Comparison of ENCODE assay signal across 18 cellular contexts in genomic region chr15:43346305-43346704, GRCh38. TPM values are rescaled to one million over a fixed set of nuclear protein-coding genes. Genes with fewer than 3 reads are reported as not detected.
DNase-seq lines count a peak whose midpoint lies in the region; ATAC-seq, FAIRE-seq and TF ChIP-seq lines count a peak whose summit lies in the region.
"Had no signal": no experiment of that assay in that cellular context is flagged by ENCODE, and none has a peak within 500 bp of the region (broad histone marks: within the 10 kb centered on the region; RNA-seq: fewer than 3 reads in every experiment).

No MANE protein-coding gene starts in this region.

- no peaks in the 10 kb centered on the region for H3K79me2 ChIP-seq in K562 (ENCODE audit: control insufficient read depth, insufficient read depth, low read length)

- DNase-seq in BE2C (no peak), D721Med (ENCODE audit: insufficient read length, low spot score) (no peak), M059J (ENCODE audit: low read depth) (peak; percentile 24), K562 (ENCODE audit: extremely low read depth in 1 of 4, low spot score in 3 of 4) (peak in 1 of 4 experiments; percentile 29), amniotic stem cell (lab: John Stamatoyannopoulos, UW) (no peak), globus pallidus (ENCODE audit: low spot score) (no peak), NCI-H2171 treated with DMSO at 0.1 percent for 48 hours (lab: John Stamatoyannopoulos, UW) (no peak)
- DNase-seq: activated naive CD8-positive, alpha-beta T cell treated with anti-CD3 and anti-CD28 coated beads, Interleukin-2, amount 10 ng/mL, durations not matched to agents 7 days and 5 days; activated T-cell treated with anti-CD3 and anti-CD28 coated beads, Interleukin-2, amount 50 U/mL, for 24 hours; C1 segment of cervical spinal cord; effector memory CD4-positive, alpha-beta T cell; HCEC 1CT; IMR-90; left colon; NCI-H446; small intestine; tibial artery had no signal

- H2AFZ ChIP-seq in K562 (ENCODE audit: low read depth, low read length): no peak overlapping the region

- no peak for TF ChIP-seq POLR2A in K562 (conservative IDR thresholded peaks at IDR 0.05)

- FAIRE-seq in D721Med (lab: Jason Lieb, UNC) (no peak), K562 (lab: Jason Lieb, UNC) (no peak)
- FAIRE-seq: small intestine had no signal

- H3K4me3 ChIP-seq in BE2C (ENCODE audit: low read depth, low read length): no peak overlapping the region
- no peak overlapping the region for H3K4me3 ChIP-seq in K562
- H3K4me3 ChIP-seq: tibial artery had no signal

- TF ChIP-seq EP300 in K562 (IDR thresholded peaks at IDR 0.05; ENCODE audit: low read length): no peak

- H3K4me2 ChIP-seq in K562 (ENCODE audit: insufficient read depth, low read length): no peak overlapping the region

- BruUV-seq in K562 (replicated peaks; lab: Mats Ljungman, UMichigan): no TSS peak

- TF ChIP-seq CTCF in BE2C (IDR thresholded peaks at IDR 0.05; ENCODE audit: low read depth, low read length) (0 out of 2 replicates have a peak, but pooled peaks have one; percentile 17), D721Med (IDR thresholded peaks at IDR 0.05; ENCODE audit: insufficient read depth, missing control alignments) (peak; percentile 1), K562 (IDR thresholded peaks at IDR 0.05 in 2 of 3, conservative IDR thresholded peaks at IDR 0.05 in 1 of 3; ENCODE audit: insufficient read depth in 2 of 3, low read depth in 1 of 3, low read length in 3 of 3) (peak; percentile 44 to 79 (median 75))

- WGBS in K562 (ENCODE audit: insufficient coverage, low coverage, missing lambda C conversion rate): 76% methylated on average over 2 of the region's 2 CpGs

- in situ Hi-C loops in K562 (cut with MboI): no loop called here

- no peaks in the 10 kb centered on the region for H3K9me1 ChIP-seq in K562 (ENCODE audit: control insufficient read depth, insufficient read depth, low read length)

- intact Hi-C loops in K562 (cut with micrococcal nuclease): no loop called here

- CTCF ChIA-PET in K562 (lab: Yijun Ruan, JAX; ENCODE audit: low intra/inter-chr PET ratio): interaction anchor here (0.6 to 1.8 kb wide), 2 partner anchors 29 to 423 kb away, joined by 3 to 10 read pairs; no protein-coding TSS in a partner anchor

- peak; percentile 28 to 57 for TF ChIP-seq RAD21 in K562 (CRISPR knock-in tag; conservative IDR thresholded peaks at IDR 0.05 in 1 of 2, IDR thresholded peaks at IDR 0.05 in 1 of 2)

- POLR2A ChIA-PET in K562 (lab: Yijun Ruan, JAX): interaction anchor here (1.1 to 1.4 kb wide), 2 partner anchors 9 kb away, joined by 3 to 4 read pairs; no protein-coding TSS in a partner anchor

- H4K20me1 ChIP-seq in K562 (replicated peaks; ENCODE audit: control insufficient read depth, insufficient read depth, low read length): no peaks in the 10 kb centered on the region

- H3K9me3 ChIP-seq in BE2C (no peaks in the 10 kb centered on the region), K562 (replicated peaks; ENCODE audit: control insufficient read depth, insufficient read depth, low read depth, low read length) (no peaks in the 10 kb centered on the region)
- H3K9me3 ChIP-seq: tibial artery had no signal

- ATAC-seq in K562 (peak; percentile 60; the same call in 2 of the 3 replicates), GM21825 (IDR thresholded peaks at IDR 0.05; ENCODE audit: unreplicated experiment) (no peak)
- ATAC-seq: left colon had no signal

- H3K27me3 ChIP-seq in BE2C (no peaks in the 10 kb centered on the region), K562 (ENCODE audit: control insufficient read depth in 2 of 2, insufficient read depth in 2 of 2, low read length in 2 of 2) (no peaks in the 10 kb centered on the region)
- H3K27me3 ChIP-seq: tibial artery had no signal

- no peak overlapping the region for H3K9ac ChIP-seq in K562 (ENCODE audit: insufficient read depth in 1 of 2, low read depth in 2 of 2, low read length in 2 of 2)

- H3K36me3 ChIP-seq in BE2C (peaks cover 4% of the 10 kb centered on the region), K562 (ENCODE audit: control insufficient read depth, insufficient read depth, low read length) (peaks cover 73% of the 10 kb centered on the region)

- H3K4me1 ChIP-seq in BE2C (no peaks in the 10 kb centered on the region), K562 (replicated peaks in 1 of 2; ENCODE audit: control insufficient read depth in 2 of 2, insufficient read depth in 2 of 2, low read length in 2 of 2) (no peaks in the 10 kb centered on the region)
- H3K4me1 ChIP-seq: tibial artery had no signal

- no peak overlapping the region for H3K27ac ChIP-seq in K562 (ENCODE audit: extremely low read depth, low read depth, low read length)
- H3K27ac ChIP-seq: tibial artery had no signal

RNA-seq across cellular contexts. Expression of gene LCMT2, which starts 15.9 kb away (rescaled TPM):
- 43.4 TPM for polyA plus RNA-seq in BE2C (2012; ENCODE audit: insufficient read depth, insufficient read length, low read depth)
- 4.7 and 8.8 TPM in 2 replicates for total RNA-seq in M059J (2014; rRNA removed; shearing (Covaris generic))
- total RNA-seq in K562 (2011; cell fraction: chromatin; rRNA removed; ENCODE audit: low replicate concordance): 25.3 and 38.0 TPM in 2 replicates
- total RNA-seq in K562 (2011; cell fraction: nucleolus; rRNA removed): 27.9 and 30.5 TPM in 2 replicates
- 25.0 and 31.9 TPM in 2 replicates for total RNA-seq in K562 (2011; cell fraction: nucleoplasm; rRNA removed)
- 7.8 and 11.8 TPM in 2 replicates for total RNA-seq in K562 (2014; rRNA removed)
- 16.5 and 18.6 TPM in 2 replicates for total RNA-seq in K562 (2014; rRNA removed; fragmentation: Illumina TruSeq; extraction: Trizol)
- 19.6 and 21.8 TPM in 2 replicates for total RNA-seq in K562 (2015; rRNA removed; fragmentation: Illumina TruSeq; extraction: Trizol)
- 15.2 and 16.0 TPM in 2 replicates for total RNA-seq in K562 (2021)
- 14.9 and 22.3 TPM in 2 replicates for polyA plus RNA-seq in K562 (2011; rRNA removed)
- polyA plus RNA-seq in K562 (2011; cell fraction: cytosol; rRNA removed): 10.0 and 10.4 TPM in 2 replicates
- 10.6 and 12.0 TPM in 2 replicates for polyA plus RNA-seq in K562 (2011; cell fraction: nucleus; rRNA removed)
- polyA plus RNA-seq in K562 (2012): 8.2 and 11.1 TPM in 2 replicates
- polyA plus RNA-seq in K562 (2014; fragmentation: Illumina TruSeq; extraction: Trizol): 15.3 and 18.2 TPM in 2 replicates
- 1 to 10 TPM; 2.5 to 2.9 TPM for polyA plus RNA-seq in K562 (2014; fragmentation: Nextera tagmentation; extraction: Ambion mirVana)
- 12.7 and 14.2 TPM in 2 replicates for polyA plus RNA-seq in K562 (2014; rRNA removed)
- polyA minus RNA-seq in K562 (2011; rRNA and poly(A)+ RNA removed): 36.0 and 43.0 TPM in 2 replicates
- polyA minus RNA-seq in K562 (2011; cell fraction: cytosol; rRNA and poly(A)+ RNA removed): 8.3 and 13.5 TPM in 2 replicates
- 18.3 and 36.4 TPM in 2 replicates for polyA minus RNA-seq in K562 (2011; cell fraction: nucleus; rRNA and poly(A)+ RNA removed)

RNA-seq across cellular contexts. Expression of gene ZSCAN29, which starts 24.5 kb away (rescaled TPM):
- 17.1 TPM for polyA plus RNA-seq in BE2C (2012; ENCODE audit: insufficient read depth, insufficient read length, low read depth)
- total RNA-seq in M059J (2014; rRNA removed; shearing (Covaris generic)): 19.2 and 28.1 TPM in 2 replicates
- total RNA-seq in K562 (2011; cell fraction: chromatin; rRNA removed; ENCODE audit: low replicate concordance): 25.5 and 29.4 TPM in 2 replicates
- total RNA-seq in K562 (2011; cell fraction: nucleolus; rRNA removed): 16.5 and 18.6 TPM in 2 replicates
- 21.4 and 23.8 TPM in 2 replicates for total RNA-seq in K562 (2011; cell fraction: nucleoplasm; rRNA removed)
- total RNA-seq in K562 (2014; rRNA removed) (28.6 and 30.0 TPM in 2 replicates), K562 (2014; rRNA removed; fragmentation: Illumina TruSeq; extraction: Trizol) (20.8 and 21.6 TPM in 2 replicates), K562 (2015; rRNA removed; fragmentation: Illumina TruSeq; extraction: Trizol) (26.0 and 28.1 TPM in 2 replicates), K562 (2021) (24.4 and 28.0 TPM in 2 replicates)
- polyA plus RNA-seq in K562 (2011; rRNA removed) (10.9 and 13.2 TPM in 2 replicates), K562 (2014; fragmentation: Illumina TruSeq; extraction: Trizol) (16.8 and 19.0 TPM in 2 replicates), K562 (2014; fragmentation: Nextera tagmentation; extraction: Ambion mirVana) (1 to 10 TPM; 2.5 to 2.7 TPM), K562 (2014; rRNA removed) (19.3 and 19.7 TPM in 2 replicates)
- 8.4 and 8.8 TPM in 2 replicates for polyA plus RNA-seq in K562 (2011; cell fraction: cytosol; rRNA removed)
- polyA plus RNA-seq in K562 (2011; cell fraction: nucleus; rRNA removed): 14.9 and 21.4 TPM in 2 replicates
- polyA plus RNA-seq in K562 (2012): 13.8 and 14.5 TPM in 2 replicates
- 15.0 and 16.3 TPM in 2 replicates for polyA minus RNA-seq in K562 (2011; rRNA and poly(A)+ RNA removed)
- 9.3 and 16.0 TPM in 2 replicates for polyA minus RNA-seq in K562 (2011; cell fraction: cytosol; rRNA and poly(A)+ RNA removed)
- 12.7 and 16.0 TPM in 2 replicates for polyA minus RNA-seq in K562 (2011; cell fraction: nucleus; rRNA and poly(A)+ RNA removed)

RNA-seq across cellular contexts. Expression of gene TUBGCP4, which starts 24.6 kb away (rescaled TPM):
- polyA plus RNA-seq in BE2C (2012; ENCODE audit: insufficient read depth, insufficient read length, low read depth): 19.7 TPM
- total RNA-seq in M059J (2014; rRNA removed; shearing (Covaris generic)): 22.1 and 24.5 TPM in 2 replicates
- 77.2 and 87.0 TPM in 2 replicates for total RNA-seq in K562 (2011; cell fraction: chromatin; rRNA removed; ENCODE audit: low replicate concordance)
- total RNA-seq in K562 (2011; cell fraction: nucleolus; rRNA removed): 47.2 and 55.4 TPM in 2 replicates
- total RNA-seq in K562 (2011; cell fraction: nucleoplasm; rRNA removed): 49.6 and 65.5 TPM in 2 replicates
- total RNA-seq in K562 (2014; rRNA removed) (29.6 and 33.3 TPM in 2 replicates), K562 (2014; rRNA removed; fragmentation: Illumina TruSeq; extraction: Trizol) (27.9 and 29.4 TPM in 2 replicates), K562 (2015; rRNA removed; fragmentation: Illumina TruSeq; extraction: Trizol) (26.5 and 29.5 TPM in 2 replicates), K562 (2021) (50.2 and 52.1 TPM in 2 replicates)
- polyA plus RNA-seq in K562 (2011; rRNA removed) (30.6 and 40.2 TPM in 2 replicates), K562 (2014; fragmentation: Illumina TruSeq; extraction: Trizol) (34.7 and 40.1 TPM in 2 replicates), K562 (2014; fragmentation: Nextera tagmentation; extraction: Ambion mirVana) (10 to 100 TPM; 10.7 to 13.1 TPM), K562 (2014; rRNA removed) (31.1 and 31.3 TPM in 2 replicates)
- 21.7 and 24.4 TPM in 2 replicates for polyA plus RNA-seq in K562 (2011; cell fraction: cytosol; rRNA removed)
- 30.1 and 37.8 TPM in 2 replicates for polyA plus RNA-seq in K562 (2011; cell fraction: nucleus; rRNA removed)
- polyA plus RNA-seq in K562 (2012): 21.1 and 23.9 TPM in 2 replicates
- polyA minus RNA-seq in K562 (2011; rRNA and poly(A)+ RNA removed): 43.5 and 50.6 TPM in 2 replicates
- 40.1 and 45.2 TPM in 2 replicates for polyA minus RNA-seq in K562 (2011; cell fraction: cytosol; rRNA and poly(A)+ RNA removed)
- 44.8 and 56.8 TPM in 2 replicates for polyA minus RNA-seq in K562 (2011; cell fraction: nucleus; rRNA and poly(A)+ RNA removed)

RNA-seq across cellular contexts. Expression of gene TGM7, which starts 44.2 kb away (rescaled TPM):
- not detected for polyA plus RNA-seq in BE2C (2012; ENCODE audit: insufficient read depth, insufficient read length, low read depth)
- not detected in 2 replicates for total RNA-seq in M059J (2014; rRNA removed; shearing (Covaris generic))
- not detected in 2 replicates for total RNA-seq in K562 (2011; cell fraction: chromatin; rRNA removed; ENCODE audit: low replicate concordance)
- not detected in 2 replicates for total RNA-seq in K562 (2011; cell fraction: nucleolus; rRNA removed)
- not detected in 2 replicates for total RNA-seq in K562 (2011; cell fraction: nucleoplasm; rRNA removed)
- total RNA-seq in K562 (2014; rRNA removed): not detected in 2 replicates
- total RNA-seq in K562 (2014; rRNA removed; fragmentation: Illumina TruSeq; extraction: Trizol): not detected in 2 replicates
- total RNA-seq in K562 (2015; rRNA removed; fragmentation: Illumina TruSeq; extraction: Trizol): not detected in 2 replicates
- total RNA-seq in K562 (2021): not detected in 2 replicates
- not detected in 2 replicates for polyA plus RNA-seq in K562 (2011; rRNA removed)
- not detected in 2 replicates for polyA plus RNA-seq in K562 (2011; cell fraction: cytosol; rRNA removed)
- polyA plus RNA-seq in K562 (2011; cell fraction: nucleus; rRNA removed): not detected in 2 replicates
- polyA plus RNA-seq in K562 (2012): not detected in 2 replicates
- not detected in 2 replicates for polyA plus RNA-seq in K562 (2014; fragmentation: Illumina TruSeq; extraction: Trizol)
- not detected for polyA plus RNA-seq in K562 (2014; fragmentation: Nextera tagmentation; extraction: Ambion mirVana)
- not detected in 2 replicates for polyA plus RNA-seq in K562 (2014; rRNA removed)
- not detected in 2 replicates for polyA minus RNA-seq in K562 (2011; rRNA and poly(A)+ RNA removed)
- polyA minus RNA-seq in K562 (2011; cell fraction: cytosol; rRNA and poly(A)+ RNA removed): not detected in 2 replicates
- not detected in 2 replicates for polyA minus RNA-seq in K562 (2011; cell fraction: nucleus; rRNA and poly(A)+ RNA removed)
- total RNA-seq: activated naive CD8-positive, alpha-beta T cell treated with anti-CD3 and anti-CD28 coated beads, Interleukin-2, amount 10 ng/mL, durations not matched to agents 7 days and 5 days; IMR-90; left colon had no signal
- polyA plus RNA-seq: IMR-90, small intestine had no signal

Comparison
In these comparisons a context has a peak if more than half of its experiments do, and no peak if none do; other contexts are left out.
1. CTCF ChIP-seq: peak in every context shown above with its lines; median percentile 75 in K562; 17 in BE2C; 1 in D721Med.